Comparison of ENCODE assay signal across 27 cellular contexts in genomic region chr1:171867231-171867630, GRCh38.
"Had no signal": no experiment of that assay in that cellular context is flagged by ENCODE, and none has a peak within 500 bp of the region (broad histone marks: within the 10 kb centered on the region; RNA-seq: fewer than 3 reads in every experiment).

No MANE protein-coding gene starts in this region.

- H3K4me1 Mint-ChIP-seq: natural killer cell; stimulated activated effector memory CD8-positive, alpha-beta T cell treated with anti-CD3 and anti-CD28 coated beads, Interleukin-12 subunit alpha, Interleukin-12 subunit beta, amount 100 ng/mL, for 72 hours; stimulated activated naive B cell treated with anti-CD40 and anti-IgM and Interleukin-4, amounts not matched to agents 10 μg/mL and 1 μg/mL and 100 μg/mL, for 72 hours had no signal

- H3K4me3 ChIP-seq: neural progenitor cell, ovary, psoas muscle, right lobe of liver, sigmoid colon, stomach, thoracic aorta, thyroid gland, tibial nerve, upper lobe of left lung had no signal

- H3K27me3 Mint-ChIP-seq: progenitor cell of endocrine pancreas had no signal

- H3K9me3 ChIP-seq: ovary, psoas muscle, right lobe of liver, sigmoid colon, stomach, thoracic aorta, thyroid gland, tibial nerve, upper lobe of left lung had no signal

- H3K36me3 ChIP-seq: neural progenitor cell, ovary, right lobe of liver, sigmoid colon, stomach, thoracic aorta, thyroid gland, tibial nerve, upper lobe of left lung had no signal

- H3K36me3 Mint-ChIP-seq: natural killer cell; neural progenitor cell; stimulated activated effector memory CD8-positive, alpha-beta T cell treated with anti-CD3 and anti-CD28 coated beads, Interleukin-12 subunit alpha, Interleukin-12 subunit beta, amount 100 ng/mL, for 72 hours; stimulated activated naive B cell treated with anti-CD40 and anti-IgM and Interleukin-4, amounts not matched to agents 10 μg/mL and 1 μg/mL and 100 μg/mL, for 72 hours had no signal

- DNase-seq: natural killer cell; occipital lobe; ovary; posterior cingulate gyrus; psoas muscle; right cardiac atrium; right lobe of liver; sigmoid colon; small intestine; stimulated activated CD4-positive, alpha-beta T cell treated with anti-CD3 and anti-CD28 coated beads, Interleukin-15, amount 100 ng/mL, for 24 hours; stimulated activated CD4-positive, alpha-beta T cell treated with anti-CD3 and anti-CD28 coated beads, Interleukin-2, amount 100 ng/mL, for 24 hours; stimulated activated CD4-positive, alpha-beta T cell treated with anti-CD3 and anti-CD28 coated beads, Interleukin-2, amount 100 ng/mL, for 48 hours; stimulated activated CD4-positive, alpha-beta T cell treated with anti-CD3 and anti-CD28 coated beads, Interleukin-4, amount 100 ng/mL, for 24 hours; stimulated activated naive B cell treated with anti-CD40 and anti-IgM and Interleukin-4, amounts not matched to agents 10 μg/mL and 1 μg/mL and 100 μg/mL, for 72 hours; stimulated activated naive CD4-positive, alpha-beta T cell treated with Interleukin-2 at 50 U/mL for 16 hours; stomach; thyroid gland; trophoblast cell; upper lobe of left lung had no signal

- H3K4me2 ChIP-seq: neural progenitor cell had no signal

- H3K27me3 ChIP-seq: neural progenitor cell, ovary, right lobe of liver, sigmoid colon, stomach, thyroid gland, tibial nerve, upper lobe of left lung had no signal

- ATAC-seq: natural killer cell; psoas muscle; right cardiac atrium; right lobe of liver; stimulated activated effector memory CD8-positive, alpha-beta T cell treated with anti-CD3 and anti-CD28 coated beads, Interleukin-12 subunit alpha, Interleukin-12 subunit beta, amount 100 ng/mL, for 72 hours; stimulated activated naive B cell treated with anti-CD40 and anti-IgM and Interleukin-4, amounts not matched to agents 10 μg/mL and 1 μg/mL and 100 μg/mL, for 72 hours had no signal

- H3K9me3 Mint-ChIP-seq: natural killer cell; nephron; neural progenitor cell; stimulated activated effector memory CD8-positive, alpha-beta T cell treated with anti-CD3 and anti-CD28 coated beads, Interleukin-12 subunit alpha, Interleukin-12 subunit beta, amount 100 ng/mL, for 72 hours; stimulated activated naive B cell treated with anti-CD40 and anti-IgM and Interleukin-4, amounts not matched to agents 10 μg/mL and 1 μg/mL and 100 μg/mL, for 72 hours; stimulated activated naive CD8-positive, alpha-beta T cell treated with anti-CD3 and anti-CD28 coated beads, Interleukin-15, Interleukin-2, amounts not matched to agents 100 ng/mL and 50 ng/mL, for 24 hours had no signal

- H3K4me3 Mint-ChIP-seq: natural killer cell; nephron; neural progenitor cell; stimulated activated effector memory CD8-positive, alpha-beta T cell treated with anti-CD3 and anti-CD28 coated beads, Interleukin-12 subunit alpha, Interleukin-12 subunit beta, amount 100 ng/mL, for 72 hours; stimulated activated naive B cell treated with anti-CD40 and anti-IgM and Interleukin-4, amounts not matched to agents 10 μg/mL and 1 μg/mL and 100 μg/mL, for 72 hours; stimulated activated naive CD8-positive, alpha-beta T cell treated with anti-CD3 and anti-CD28 coated beads, Interleukin-15, Interleukin-2, amounts not matched to agents 100 ng/mL and 50 ng/mL, for 24 hours had no signal

- H3K27ac Mint-ChIP-seq: natural killer cell; nephron; neural progenitor cell; progenitor cell of endocrine pancreas; stimulated activated effector memory CD8-positive, alpha-beta T cell treated with anti-CD3 and anti-CD28 coated beads, Interleukin-12 subunit alpha, Interleukin-12 subunit beta, amount 100 ng/mL, for 72 hours; stimulated activated naive B cell treated with anti-CD40 and anti-IgM and Interleukin-4, amounts not matched to agents 10 μg/mL and 1 μg/mL and 100 μg/mL, for 72 hours; stimulated activated naive CD8-positive, alpha-beta T cell treated with anti-CD3 and anti-CD28 coated beads, Interleukin-15, Interleukin-2, amounts not matched to agents 100 ng/mL and 50 ng/mL, for 24 hours had no signal

- H3K9ac ChIP-seq: neural progenitor cell, parathyroid adenoma had no signal

- H2AFZ ChIP-seq: neural progenitor cell, parathyroid adenoma had no signal

- H3K27ac ChIP-seq: neural progenitor cell, ovary, parathyroid adenoma, psoas muscle, right lobe of liver, sigmoid colon, stomach, thoracic aorta had no signal

- H3K4me1 ChIP-seq: parathyroid adenoma, psoas muscle, right lobe of liver, sigmoid colon, stomach had no signal
